Comparison of ENCODE assay signal across 6 cellular contexts in genomic region chrX:119826399-119826959, GRCh38. TPM values are rescaled to one million over a fixed set of nuclear protein-coding genes. Genes with fewer than 3 reads are reported as not detected.
DNase-seq lines count a peak whose midpoint lies in the region; ATAC-seq, FAIRE-seq and TF ChIP-seq lines count a peak whose summit lies in the region.
"Had no signal": no experiment of that assay in that cellular context is flagged by ENCODE, and none has a peak within 500 bp of the region (broad histone marks: within the 10 kb centered on the region; RNA-seq: fewer than 3 reads in every experiment).

No MANE protein-coding gene starts in this region.

- TF ChIP-seq EP300 in GM12878 (IDR thresholded peaks at IDR 0.05; ENCODE audit: borderline replicate concordance in 1 of 2, control insufficient read depth in 1 of 2, low read depth in 2 of 2, low read length in 2 of 2), result no peak

- TF ChIP-seq POLR2A in GM12878 (IDR thresholded peaks at IDR 0.05; ENCODE audit: low read depth, low read length), result no peak

- no peaks in the 10 kb centered on the region for H3K79me2 ChIP-seq in GM12878 (ENCODE audit: control insufficient read depth, insufficient read depth, low read length)

- H3K27ac Mint-ChIP-seq in HFFc6, result peak overlapping the region; percentile 45
- H3K27ac Mint-ChIP-seq: nephron had no signal

- peaks cover 8% of the 10 kb centered on the region; the same call in 1 of the 2 replicates for H3K4me1 Mint-ChIP-seq in HFFc6 (ENCODE audit: low read depth)
- H3K4me1 Mint-ChIP-seq: nephron had no signal

- RAD21 ChIA-PET in GM12878 (lab: Charles Lee; ENCODE audit: unreplicated experiment), result no interaction called here

- TF ChIP-seq CTCF in HFFc6 (IDR thresholded peaks at IDR 0.05) (no peak), GM12878 (IDR thresholded peaks at IDR 0.05 in 2 of 3, conservative IDR thresholded peaks at IDR 0.05 in 1 of 3; ENCODE audit: control insufficient read depth in 2 of 3, extremely low read depth in 1 of 3, insufficient read depth in 1 of 3, low read depth in 3 of 3, low read length in 3 of 3) (no peak)

- no peak overlapping the region for H2AFZ ChIP-seq in GM12878 (ENCODE audit: control insufficient read depth, low read depth, low read length)

- H4K20me1 ChIP-seq in GM12878 (ENCODE audit: control insufficient read depth, insufficient read depth), result no peaks in the 10 kb centered on the region

- H3K36me3 Mint-ChIP-seq in HFFc6 (ENCODE audit: low read depth), result peaks cover 17% of the 10 kb centered on the region

- FAIRE-seq in GM12878 (lab: Jason Lieb, UNC), result no peak

- 62% methylated on average over 6 of the region's 7 CpGs for WGBS in GM12878 (ENCODE audit: insufficient coverage, insufficient replicate concordance, low lambda C conversion rate, missing lambda C conversion rate)

- H3K9me3 ChIP-seq in GM12878 (replicated peaks; ENCODE audit: control insufficient read depth, insufficient read depth, low read length), result no peaks in the 10 kb centered on the region

- DNase-seq in HFFc6 (peak; percentile 42), GM12878 (ENCODE audit: low read depth, low spot score) (no peak), renal cortical epithelial cell (ENCODE audit: low read depth) (peak; percentile 40), amniotic stem cell (lab: John Stamatoyannopoulos, UW) (no peak), MV-4-11 (lab: John Stamatoyannopoulos, UW) (no peak)

- no peak overlapping the region for H3K4me3 Mint-ChIP-seq in HFFc6
- H3K4me3 Mint-ChIP-seq: nephron had no signal

- POLR2A ChIA-PET in GM12878 (lab: Charles Lee), result interaction anchor here (1.2 kb wide), 1 partner anchor 35 kb away, joined by 3 read pairs; the partner anchor contains the start of gene RPL39

- no peak overlapping the region for H3K9ac ChIP-seq in GM12878 (ENCODE audit: control insufficient read depth, insufficient read depth, low read length)

- CTCF ChIA-PET in GM12878 (lab: Yijun Ruan, JAX), result interaction anchor here (0.6 kb wide), 1 partner anchor 533 kb away, joined by 3 read pairs; no protein-coding TSS in a partner anchor

- no TSS peak for BruUV-seq in GM12878 (replicated peaks; lab: Mats Ljungman, UMichigan)

- peak; percentile 51 for ATAC-seq in GM12878

- H3K4me3 ChIP-seq in GM12878, result no peak overlapping the region

- H3K9me3 Mint-ChIP-seq in HFFc6, result no peaks in the 10 kb centered on the region

- no peak overlapping the region for H3K27ac ChIP-seq in GM12878 (ENCODE audit: control insufficient read depth, insufficient read depth)

- H3K27me3 Mint-ChIP-seq in HFFc6 (ENCODE audit: insufficient read depth), result no peaks in the 10 kb centered on the region

- no peaks in the 10 kb centered on the region for H3K4me1 ChIP-seq in GM12878 (ENCODE audit: control insufficient read depth, insufficient read depth, low read length)

- H3K36me3 ChIP-seq in GM12878 (ENCODE audit: control insufficient read depth in 2 of 2, insufficient read depth in 2 of 2, low read length in 1 of 2), result no peaks in the 10 kb centered on the region; a peak in 1 of 4 replicates

- intact Hi-C loops in GM12878 (cut with micrococcal nuclease; ENCODE audit: unreplicated experiment), result no loop called here

- H3K4me2 ChIP-seq in GM12878 (ENCODE audit: control insufficient read depth, insufficient read depth), result no peak overlapping the region

- SMC1A ChIA-PET in GM12878 (lab: Charles Lee; ENCODE audit: uncharacterized antibody, unreplicated experiment), result interaction anchor here (0.9 to 1.9 kb wide), 3 partner anchors 12 to 222 kb away, joined by 3 to 4 read pairs (median 4); no protein-coding TSS in a partner anchor

- TF ChIP-seq RAD21 in GM12878 (IDR thresholded peaks at IDR 0.05; ENCODE audit: insufficient read depth, low read depth, low read length), result no peak

- in situ Hi-C loops in GM12878 (cut with MboI), result no loop called here

- no peaks in the 10 kb centered on the region for H3K27me3 ChIP-seq in GM12878 (replicated peaks in 1 of 2; ENCODE audit: control insufficient read depth in 2 of 2, insufficient read depth in 2 of 2, low read length in 1 of 2)

RNA-seq across cellular contexts. Expression of gene UPF3B, which starts 26.3 kb away (rescaled TPM):
- total RNA-seq in HFFc6 (2021; fragmentation: NEBNext Ultra II Directional; extraction: Animal tissue kit (Norgen Biotek cat#: 25700)), result 1 to 10 TPM; 5.1 to 7.2 (median 6.5) TPM
- 11.4 and 12.5 TPM in 2 replicates for total RNA-seq in GM12878 (2013; cell fraction: nucleolus; rRNA removed)
- total RNA-seq in GM12878 (2014; rRNA removed), result 5.7 and 7.2 TPM in 2 replicates
- 15.0 and 16.5 TPM in 2 replicates for total RNA-seq in GM12878 (2014; rRNA removed; fragmentation: Illumina TruSeq; extraction: Trizol)
- 12.3 and 14.4 TPM in 2 replicates for total RNA-seq in GM12878 (2021)
- 11.6 TPM for polyA plus RNA-seq in GM12878 (2011; ENCODE audit: low read depth)
- 24.8 and 38.7 TPM in 2 replicates for polyA plus RNA-seq in GM12878 (2011; rRNA removed)
- 5.8 and 6.9 TPM in 2 replicates for polyA plus RNA-seq in GM12878 (2011; cell fraction: cytosol; rRNA removed)
- 12.3 and 14.4 TPM in 2 replicates for polyA plus RNA-seq in GM12878 (2011; cell fraction: nucleus; rRNA removed)
- 16.7 and 17.3 TPM in 2 replicates for polyA plus RNA-seq in GM12878 (2012)
- polyA plus RNA-seq in GM12878 (2014; fragmentation: Illumina TruSeq; extraction: Trizol), result 35.3 and 44.1 TPM in 2 replicates
- polyA plus RNA-seq in GM12878 (2014; fragmentation: Nextera tagmentation; extraction: Ambion mirVana), result 10 to 100 TPM; 24.6 to 27.0 TPM
- 14.6 and 17.4 TPM in 2 replicates for polyA plus RNA-seq in GM12878 (2014; rRNA removed)
- polyA plus RNA-seq in GM12878 (2016; fragmentation: Nextera tagmentation; extraction: Ambion mirVana), result 10 to 100 TPM; 22.1 to 22.2 TPM
- polyA minus RNA-seq in GM12878 (2011; rRNA and poly(A)+ RNA removed), result 4.1 and 5.0 TPM in 2 replicates
- polyA minus RNA-seq in GM12878 (2011; cell fraction: cytosol; rRNA and poly(A)+ RNA removed), result 1.6 and 3.3 TPM in 2 replicates
- 3.3 and 3.4 TPM in 2 replicates for polyA minus RNA-seq in GM12878 (2011; cell fraction: nucleus; rRNA and poly(A)+ RNA removed)
- 1.0 and 3.7 TPM in 2 replicates for total RNA-seq in renal cortical epithelial cell

RNA-seq across cellular contexts. Expression of gene RPL39, which starts 35.0 kb away (rescaled TPM):
- total RNA-seq in HFFc6 (2021; fragmentation: NEBNext Ultra II Directional; extraction: Animal tissue kit (Norgen Biotek cat#: 25700)), result 1,000 to 10,000 TPM; 1,260 to 1,533 (median 1,345) TPM
- 298 and 461 TPM in 2 replicates for total RNA-seq in GM12878 (2013; cell fraction: nucleolus; rRNA removed)
- total RNA-seq in GM12878 (2014; rRNA removed) (1,792 and 2,082 TPM in 2 replicates), GM12878 (2014; rRNA removed; fragmentation: Illumina TruSeq; extraction: Trizol) (3,753 and 4,112 TPM in 2 replicates), GM12878 (2021) (2,274 and 2,439 TPM in 2 replicates), renal cortical epithelial cell (3,025 and 7,934 TPM in 2 replicates)
- polyA plus RNA-seq in GM12878 (2011; ENCODE audit: low read depth), result 4,793 TPM
- polyA plus RNA-seq in GM12878 (2011; rRNA removed) (4,235 and 5,931 TPM in 2 replicates), GM12878 (2014; fragmentation: Illumina TruSeq; extraction: Trizol) (6,541 and 7,422 TPM in 2 replicates), GM12878 (2014; fragmentation: Nextera tagmentation; extraction: Ambion mirVana) (1,000 to 10,000 TPM; 4,146 to 5,350 TPM), GM12878 (2014; rRNA removed) (2,881 and 3,581 TPM in 2 replicates), GM12878 (2016; fragmentation: Nextera tagmentation; extraction: Ambion mirVana) (1,000 to 10,000 TPM; 1,812 to 1,889 TPM)
- polyA plus RNA-seq in GM12878 (2011; cell fraction: cytosol; rRNA removed), result 2,324 and 2,798 TPM in 2 replicates
- polyA plus RNA-seq in GM12878 (2011; cell fraction: nucleus; rRNA removed), result 799 and 1,687 TPM in 2 replicates
- 9,814 and 10,250 TPM in 2 replicates for polyA plus RNA-seq in GM12878 (2012)
- 1,155 and 1,469 TPM in 2 replicates for polyA minus RNA-seq in GM12878 (2011; rRNA and poly(A)+ RNA removed)
- polyA minus RNA-seq in GM12878 (2011; cell fraction: cytosol; rRNA and poly(A)+ RNA removed), result 295 and 328 TPM in 2 replicates
- 71.3 and 90.8 TPM in 2 replicates for polyA minus RNA-seq in GM12878 (2011; cell fraction: nucleus; rRNA and poly(A)+ RNA removed)

RNA-seq across cellular contexts. Expression of gene RNF113A, which starts 45.1 kb away (rescaled TPM):
- total RNA-seq in HFFc6 (2021; fragmentation: NEBNext Ultra II Directional; extraction: Animal tissue kit (Norgen Biotek cat#: 25700)), result 10 to 100 TPM; 12.2 to 17.0 (median 14.9) TPM
- total RNA-seq in GM12878 (2013; cell fraction: nucleolus; rRNA removed), result 9.8 and 10.5 TPM in 2 replicates
- 20.6 and 22.3 TPM in 2 replicates for total RNA-seq in GM12878 (2014; rRNA removed)
- total RNA-seq in GM12878 (2014; rRNA removed; fragmentation: Illumina TruSeq; extraction: Trizol), result 19.8 and 22.5 TPM in 2 replicates
- total RNA-seq in GM12878 (2021), result 21.9 and 22.0 TPM in 2 replicates
- polyA plus RNA-seq in GM12878 (2011; ENCODE audit: low read depth), result 25.7 TPM
- polyA plus RNA-seq in GM12878 (2011; rRNA removed), result 24.9 and 30.5 TPM in 2 replicates
- 33.3 and 33.4 TPM in 2 replicates for polyA plus RNA-seq in GM12878 (2011; cell fraction: cytosol; rRNA removed)
- polyA plus RNA-seq in GM12878 (2011; cell fraction: nucleus; rRNA removed), result 40.5 and 41.1 TPM in 2 replicates
- polyA plus RNA-seq in GM12878 (2012), result 29.6 and 35.8 TPM in 2 replicates
- polyA plus RNA-seq in GM12878 (2014; fragmentation: Illumina TruSeq; extraction: Trizol), result 15.1 and 23.6 TPM in 2 replicates
- 10 to 100 TPM; 22.7 to 23.1 TPM for polyA plus RNA-seq in GM12878 (2014; fragmentation: Nextera tagmentation; extraction: Ambion mirVana)
- polyA plus RNA-seq in GM12878 (2014; rRNA removed), result 25.5 and 26.8 TPM in 2 replicates
- 10 to 100 TPM; 32.2 to 33.1 TPM for polyA plus RNA-seq in GM12878 (2016; fragmentation: Nextera tagmentation; extraction: Ambion mirVana)
- 12.8 and 13.9 TPM in 2 replicates for polyA minus RNA-seq in GM12878 (2011; rRNA and poly(A)+ RNA removed)
- polyA minus RNA-seq in GM12878 (2011; cell fraction: cytosol; rRNA and poly(A)+ RNA removed), result 5.4 and 5.6 TPM in 2 replicates
- 8.0 and 14.2 TPM in 2 replicates for polyA minus RNA-seq in GM12878 (2011; cell fraction: nucleus; rRNA and poly(A)+ RNA removed)
- total RNA-seq in renal cortical epithelial cell, result 11.1 and 17.0 TPM in 2 replicates

RNA-seq across cellular contexts. Expression of gene NDUFA1, which starts 45.2 kb away (rescaled TPM):
- 100 to 1,000 TPM in 2 of 6 experiments, 10 to 100 TPM in 4; 70.0 to 114 (median 97.1) TPM for total RNA-seq in HFFc6 (2021; fragmentation: NEBNext Ultra II Directional; extraction: Animal tissue kit (Norgen Biotek cat#: 25700))
- total RNA-seq in GM12878 (2013; cell fraction: nucleolus; rRNA removed), result 7.9 and 10.4 TPM in 2 replicates
- total RNA-seq in GM12878 (2014; rRNA removed) (114 and 143 TPM in 2 replicates), GM12878 (2014; rRNA removed; fragmentation: Illumina TruSeq; extraction: Trizol) (244 and 255 TPM in 2 replicates), GM12878 (2021) (113 and 119 TPM in 2 replicates), renal cortical epithelial cell (62.9 and 76.4 TPM in 2 replicates)
- 15.2 TPM for polyA plus RNA-seq in GM12878 (2011; ENCODE audit: low read depth)
- polyA plus RNA-seq in GM12878 (2011; rRNA removed) (369 and 506 TPM in 2 replicates), GM12878 (2014; fragmentation: Illumina TruSeq; extraction: Trizol) (109 and 116 TPM in 2 replicates), GM12878 (2014; fragmentation: Nextera tagmentation; extraction: Ambion mirVana) (1,000 to 10,000 TPM in 1 of 2 experiments, 100 to 1,000 TPM in 1; 999 to 1,113 TPM), GM12878 (2014; rRNA removed) (205 and 215 TPM in 2 replicates), GM12878 (2016; fragmentation: Nextera tagmentation; extraction: Ambion mirVana) (100 to 1,000 TPM; 444 to 509 TPM)
- polyA plus RNA-seq in GM12878 (2011; cell fraction: cytosol; rRNA removed), result 87.1 and 103 TPM in 2 replicates
- 87.5 and 115 TPM in 2 replicates for polyA plus RNA-seq in GM12878 (2011; cell fraction: nucleus; rRNA removed)
- 175 and 216 TPM in 2 replicates for polyA plus RNA-seq in GM12878 (2012)
- 41.3 and 54.3 TPM in 2 replicates for polyA minus RNA-seq in GM12878 (2011; rRNA and poly(A)+ RNA removed)
- polyA minus RNA-seq in GM12878 (2011; cell fraction: cytosol; rRNA and poly(A)+ RNA removed), result 27.7 and 39.2 TPM in 2 replicates
- polyA minus RNA-seq in GM12878 (2011; cell fraction: nucleus; rRNA and poly(A)+ RNA removed), result 5.8 and 10.1 TPM in 2 replicates

Comparison
In these comparisons a context has a peak if more than half of its experiments do, and no peak if none do; other contexts are left out.
1. DNase-seq: peak in HFFc6 (single experiment) and renal cortical epithelial cell (single experiment); none in GM12878 (single experiment), amniotic stem cell (single experiment) and MV-4-11 (single experiment).